In genomic region chr2:135052042-135052876, GRCh38 we compare ENCODE assay signal across 8 cellular contexts. TPM values are rescaled to one million over a fixed set of nuclear protein-coding genes. Genes with fewer than 3 reads are reported as not detected.
DNase-seq lines count a peak whose midpoint lies in the region; ATAC-seq and TF ChIP-seq lines count a peak whose summit lies in the region.

RAB3GAP1 (plus strand) TSS chr2:135052292; CDS start chr2:135052308, 16 bp downstream.

- ATAC-seq in RWPE2 (ENCODE audit: low read depth): peak; percentile 87
- peak; percentile 96 to 97 for ATAC-seq in natural killer cell treated with Interleukin-12 subunit alpha and Interleukin-12 subunit beta and Interleukin-15 and Interleukin-18, amount 100 ng/mL, for 72 hours

- H3K4me2 ChIP-seq in GM23248 (ENCODE audit: unreplicated experiment) (peak within 1 kb of the TSS; percentile 82), Karpas-422 (ENCODE audit: low read depth, low read length, poor library complexity, severe bottlenecking) (peak within 1 kb of the TSS; percentile 92)

- DNase-seq in EH (ENCODE audit: low read depth) (peak; percentile 88), GM23248 (peak; percentile 95), Karpas-422 (peak; percentile 93), RWPE2 (ENCODE audit: low spot score) (peak; percentile 71), fibroblast of pulmonary artery (ENCODE audit: low read depth) (peak; percentile 84)
- peak; percentile 91 for DNase-seq in activated T-helper 2 cell treated with anti-CD3 and anti-CD28 coated beads, Interferon-gamma antibody, Interleukin-2, Interleukin-4, amounts not matched to agents 10 μg/mL and 5 μg/mL and 100 μg/mL, durations not matched to agents 14 hours and 24 hours and 36 hours (ENCODE audit: low spot score)
- peak; percentile 96 for DNase-seq in natural killer cell treated with Interleukin-12 subunit alpha and Interleukin-12 subunit beta and Interleukin-15 and Interleukin-18, amount 100 ng/mL, for 72 hours (ENCODE audit: low spot score)
- peak; percentile 91 for DNase-seq in stimulated activated naive CD4-positive, alpha-beta T cell treated with Interleukin-2 at 50 U/mL for 16 hours (lab: John Stamatoyannopoulos, UW)

- H4K20me1 ChIP-seq in GM23248 (ENCODE audit: insufficient read depth): no peaks in the 10 kb centered on the region
- H4K20me1 ChIP-seq in Karpas-422 (ENCODE audit: insufficient read depth, low read depth, low read length): peaks cover 6% of the 10 kb centered on the region; the same call in 1 of the 2 replicates

- H3K9ac ChIP-seq in GM23248: peak within 1 kb of the TSS; percentile 98
- H3K9ac ChIP-seq in Karpas-422 (ENCODE audit: low read length): peak within 1 kb of the TSS; percentile 94

- H3K4me3 ChIP-seq in GM23248 (peak within 1 kb of the TSS; percentile 96), Karpas-422 (ENCODE audit: low read length) (peak within 1 kb of the TSS; percentile 85), RWPE2 (ENCODE audit: severe bottlenecking) (peak within 1 kb of the TSS; percentile 78), fibroblast of pulmonary artery (replicated peaks; ENCODE audit: low read depth, low read length) (peak within 1 kb of the TSS; percentile 99)

- TF ChIP-seq CTCF in RWPE2 (IDR thresholded peaks at IDR 0.05; ENCODE audit: poor library complexity, severe bottlenecking): peak; percentile 14
- TF ChIP-seq CTCF in fibroblast of pulmonary artery (IDR thresholded peaks at IDR 0.05; ENCODE audit: low read length, missing control alignments): no peak

- H3F3A ChIP-seq in GM23248 (ENCODE audit: insufficient read depth): peaks cover 34% of the 10 kb centered on the region

- H3K9me2 ChIP-seq in GM23248 (ENCODE audit: insufficient read depth) (no peaks in the 10 kb centered on the region), Karpas-422 (replicated peaks; ENCODE audit: insufficient read depth, low read length) (no peaks in the 10 kb centered on the region)

- in situ Hi-C loops in GM23248 (cut with MboI): no loop called here

- 0 out of 2 replicates have a peak, but pooled peaks cover 9% of the 10 kb centered on the region for H3K36me3 ChIP-seq in GM23248 (ENCODE audit: low read depth)
- peaks cover 16% of the 10 kb centered on the region for H3K36me3 ChIP-seq in Karpas-422 (ENCODE audit: insufficient read depth, low read length)
- H3K36me3 ChIP-seq in RWPE2 (ENCODE audit: low read depth): peaks cover 39% of the 10 kb centered on the region

- H3K27me3 ChIP-seq in GM23248 (replicated peaks; ENCODE audit: insufficient read depth) (0 out of 2 replicates have a peak, but pooled peaks cover under 1% of the 10 kb centered on the region), Karpas-422 (ENCODE audit: low read length) (no peaks in the 10 kb centered on the region), RWPE2 (ENCODE audit: insufficient read depth, poor library complexity, severe bottlenecking) (no peaks in the 10 kb centered on the region)

- peaks cover 47% of the 10 kb centered on the region for H3K4me1 Mint-ChIP-seq in activated T-helper 2 cell treated with anti-CD3 and anti-CD28 coated beads, Interferon-gamma antibody, Interleukin-2, Interleukin-4, amounts not matched to agents 10 μg/mL and 5 μg/mL and 100 μg/mL, durations not matched to agents 14 hours and 24 hours and 36 hours (ENCODE audit: low read depth)
- H3K4me1 Mint-ChIP-seq in natural killer cell treated with Interleukin-12 subunit alpha and Interleukin-12 subunit beta and Interleukin-15 and Interleukin-18, amount 100 ng/mL, for 72 hours (ENCODE audit: low read depth in 2 of 2): peaks cover 28 to 45% of the 10 kb centered on the region in 2 donors

- H3K27me3 Mint-ChIP-seq in activated T-helper 2 cell treated with anti-CD3 and anti-CD28 coated beads, Interferon-gamma antibody, Interleukin-2, Interleukin-4, amounts not matched to agents 10 μg/mL and 5 μg/mL and 100 μg/mL, durations not matched to agents 14 hours and 24 hours and 36 hours (ENCODE audit: low read depth): no peaks in the 10 kb centered on the region
- H3K27me3 Mint-ChIP-seq in natural killer cell treated with Interleukin-12 subunit alpha and Interleukin-12 subunit beta and Interleukin-15 and Interleukin-18, amount 100 ng/mL, for 72 hours: peaks cover 22 to 23% of the 10 kb centered on the region in 2 donors

- intact Hi-C loops in activated T-helper 2 cell treated with anti-CD3 and anti-CD28 coated beads, Interferon-gamma antibody, Interleukin-2, Interleukin-4, amounts not matched to agents 10 μg/mL and 5 μg/mL and 100 μg/mL, durations not matched to agents 14 hours and 24 hours and 36 hours (cut with micrococcal nuclease): loop anchor here (1.0 to 10.0 kb wide), 13 partner anchors 45 to 1331 kb away; partner anchors contain the start of genes CCNT2, CXCR4, MCM6 and UBXN4

- H3K9me3 Mint-ChIP-seq in activated T-helper 2 cell treated with anti-CD3 and anti-CD28 coated beads, Interferon-gamma antibody, Interleukin-2, Interleukin-4, amounts not matched to agents 10 μg/mL and 5 μg/mL and 100 μg/mL, durations not matched to agents 14 hours and 24 hours and 36 hours: no peaks in the 10 kb centered on the region
- H3K9me3 Mint-ChIP-seq in natural killer cell treated with Interleukin-12 subunit alpha and Interleukin-12 subunit beta and Interleukin-15 and Interleukin-18, amount 100 ng/mL, for 72 hours: no peaks in the 10 kb centered on the region

- peak within 1 kb of the TSS; percentile 98 for H3K27ac ChIP-seq in GM23248
- peak within 1 kb of the TSS; percentile 83 for H3K27ac ChIP-seq in Karpas-422 (ENCODE audit: low read length)
- peak within 1 kb of the TSS; percentile 63 for H3K27ac ChIP-seq in RWPE2 (ENCODE audit: poor library complexity, severe bottlenecking)

- peaks cover 44% of the 10 kb centered on the region for H3K79me2 ChIP-seq in GM23248 (ENCODE audit: insufficient read depth)
- H3K79me2 ChIP-seq in Karpas-422 (ENCODE audit: low read length): peaks cover 50% of the 10 kb centered on the region

- H3K27ac Mint-ChIP-seq in activated T-helper 2 cell treated with anti-CD3 and anti-CD28 coated beads, Interferon-gamma antibody, Interleukin-2, Interleukin-4, amounts not matched to agents 10 μg/mL and 5 μg/mL and 100 μg/mL, durations not matched to agents 14 hours and 24 hours and 36 hours: peak within 1 kb of the TSS; percentile 100
- H3K27ac Mint-ChIP-seq in natural killer cell treated with Interleukin-12 subunit alpha and Interleukin-12 subunit beta and Interleukin-15 and Interleukin-18, amount 100 ng/mL, for 72 hours: peak within 1 kb of the TSS; percentile 92 to 95

- peak within 1 kb of the TSS; percentile 96 for H3K4me3 Mint-ChIP-seq in activated T-helper 2 cell treated with anti-CD3 and anti-CD28 coated beads, Interferon-gamma antibody, Interleukin-2, Interleukin-4, amounts not matched to agents 10 μg/mL and 5 μg/mL and 100 μg/mL, durations not matched to agents 14 hours and 24 hours and 36 hours (ENCODE audit: low read depth)
- H3K4me3 Mint-ChIP-seq in natural killer cell treated with Interleukin-12 subunit alpha and Interleukin-12 subunit beta and Interleukin-15 and Interleukin-18, amount 100 ng/mL, for 72 hours: peak within 1 kb of the TSS; percentile 96

- H2AFZ ChIP-seq in GM23248 (peak within 1 kb of the TSS; percentile 93), Karpas-422 (ENCODE audit: low read length) (peak within 1 kb of the TSS; percentile 89)

- 0 to 1% methylated on average over 45 of the region's 45 CpGs for WGBS in GM23248 (ENCODE audit: low coverage in 1 of 2, low lambda C conversion rate in 2 of 2, missing lambda C conversion rate in 2 of 2), 2 experiments

- H3K36me3 Mint-ChIP-seq in activated T-helper 2 cell treated with anti-CD3 and anti-CD28 coated beads, Interferon-gamma antibody, Interleukin-2, Interleukin-4, amounts not matched to agents 10 μg/mL and 5 μg/mL and 100 μg/mL, durations not matched to agents 14 hours and 24 hours and 36 hours (ENCODE audit: low read depth): peaks cover 30% of the 10 kb centered on the region
- H3K36me3 Mint-ChIP-seq in natural killer cell treated with Interleukin-12 subunit alpha and Interleukin-12 subunit beta and Interleukin-15 and Interleukin-18, amount 100 ng/mL, for 72 hours: peaks cover 8% of the 10 kb centered on the region

- H3K9me3 ChIP-seq in GM23248 (ENCODE audit: low read depth) (no peaks in the 10 kb centered on the region), Karpas-422 (ENCODE audit: low read length) (no peaks in the 10 kb centered on the region), RWPE2 (ENCODE audit: severe bottlenecking) (no peaks in the 10 kb centered on the region)

- H3K4me1 ChIP-seq in GM23248 (ENCODE audit: insufficient read depth) (peaks cover 23% of the 10 kb centered on the region), Karpas-422 (ENCODE audit: low read length) (peaks cover 27% of the 10 kb centered on the region), RWPE2 (ENCODE audit: insufficient read depth, poor library complexity, severe bottlenecking) (peaks cover 37% of the 10 kb centered on the region)

RNA-seq across cellular contexts. Expression of gene RAB3GAP1, which starts in this region (rescaled TPM):
- 72.1 and 77.8 TPM in 2 replicates for total RNA-seq in GM23248 (2014; rRNA removed; shearing (Covaris generic))
- polyA plus RNA-seq in GM23248 (2016; fragmentation: Nextera tagmentation; extraction: Ambion mirVana): 33.6 and 35.5 TPM in 2 replicates
- total RNA-seq in Karpas-422 (2014; rRNA removed; shearing (Covaris generic); ENCODE audit: low replicate concordance): 48.2 and 84.6 TPM in 2 replicates
- 26.6 and 30.8 TPM in 2 replicates for total RNA-seq in activated T-helper 2 cell treated with anti-CD3 and anti-CD28 coated beads, Interferon-gamma antibody, Interleukin-2, Interleukin-4, amounts not matched to agents 10 μg/mL and 5 μg/mL and 100 μg/mL, durations not matched to agents 14 hours and 24 hours and 36 hours
- total RNA-seq in natural killer cell treated with Interleukin-12 subunit alpha and Interleukin-12 subunit beta and Interleukin-15 and Interleukin-18, amount 100 ng/mL, for 72 hours: 10 to 100 TPM; 10.9 to 11.4 TPM

Comparison
In these comparisons a context has a peak if more than half of its experiments do, and no peak if none do; other contexts are left out.
1. Peak in every context shown above with its lines: DNase-seq, ATAC-seq, H3K4me3 ChIP-seq and H3K27ac ChIP-seq.